ENCODE assay signal across 1 cellular context in genomic region chr12:112424126-112424525, GRCh38.
TF ChIP-seq lines count a peak whose summit lies in the region.

No MANE protein-coding gene starts in this region.

TF ChIP-seq in GM12878, 131 proteins besides CTCF, POLR2A, EP300 and RAD21:
- TF ChIP-seq SKIL (IDR thresholded peaks at IDR 0.05; ENCODE audit: low read depth, poor library complexity, severe bottlenecking) (no peak), ZNF217 (IDR thresholded peaks at IDR 0.05) (no peak), NR2C2 (IDR thresholded peaks at IDR 0.05; ENCODE audit: borderline replicate concordance, control insufficient read depth, insufficient read length, low read depth) (no peak), BRCA1 (IDR thresholded peaks at IDR 0.05; ENCODE audit: low read depth, low read length) (no peak), CUX1 (IDR thresholded peaks at IDR 0.05; ENCODE audit: insufficient replicate concordance, low read depth, low read length) (no peak), IKZF2 (IDR thresholded peaks at IDR 0.05) (no peak), JUND (IDR thresholded peaks at IDR 0.05; ENCODE audit: low read depth, low read length) (no peak)
TF ChIP-seq in GM12878: peak in this region for 0.
